ENCODE assay signal across 8 cellular contexts in the genomic region with DNA sequence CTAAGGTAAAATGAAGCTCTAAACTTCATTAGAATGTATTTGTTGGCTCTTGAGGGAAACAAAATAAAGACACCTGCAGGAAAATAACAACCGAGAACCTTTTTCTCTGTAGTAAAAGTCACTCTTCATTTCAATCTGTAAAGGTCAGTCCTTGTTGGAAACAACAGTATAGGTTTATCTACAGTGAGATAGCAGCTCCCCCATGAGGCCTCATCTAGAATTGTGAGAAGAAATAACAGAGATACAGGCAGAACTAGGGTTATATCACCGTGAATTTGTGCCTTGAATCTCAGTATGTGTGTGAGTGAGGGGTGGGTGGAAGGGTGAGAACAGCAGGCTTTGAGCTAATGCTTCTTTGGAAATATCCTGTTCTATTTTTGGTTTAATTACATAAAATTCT.
DNase-seq lines count a peak whose midpoint lies in the region; ATAC-seq and TF ChIP-seq lines count a peak whose summit lies in the region.

No MANE protein-coding gene starts in this region.

- peak; percentile 25; the same call in 1 of the 2 replicates for TF ChIP-seq CTCF in GM12874 (IDR thresholded peaks at IDR 0.05; ENCODE audit: insufficient read depth, low read depth, low read length)
- TF ChIP-seq CTCF in OCI-LY3 (IDR thresholded peaks at IDR 0.05; ENCODE audit: low read depth, low read length): peak; percentile 63

- H3K4me1 ChIP-seq in OCI-LY3 (ENCODE audit: low read length): no peaks in the 10 kb centered on the region

- H3K27me3 ChIP-seq in OCI-LY3 (ENCODE audit: low read depth, low read length): no peaks in the 10 kb centered on the region

- no peak for ATAC-seq in HG02870 (IDR thresholded peaks at IDR 0.05; ENCODE audit: unreplicated experiment)

- CTCF ChIA-PET in HEK293T (lab: Yijun Ruan, JAX): interaction anchor here (1.1 kb wide), 1 partner anchor 59 kb away, joined by 4 read pairs; no protein-coding TSS in a partner anchor

- H2AFZ ChIP-seq in OCI-LY3 (ENCODE audit: low read depth, low read length): no peak overlapping the region

- no peaks in the 10 kb centered on the region for H3K36me3 ChIP-seq in OCI-LY3 (replicated peaks; ENCODE audit: low read depth, low read length)

- H3K9me3 ChIP-seq in OCI-LY3 (ENCODE audit: insufficient read depth, low read length): no peaks in the 10 kb centered on the region

- H3K27ac ChIP-seq in OCI-LY3 (ENCODE audit: low read length): no peak overlapping the region

- H3K4me3 ChIP-seq in OCI-LY3 (ENCODE audit: low read length): no peak overlapping the region

- H3K4me2 ChIP-seq in OCI-LY3 (ENCODE audit: low read length): 0 out of 2 replicates have a peak overlapping the region, but pooled peaks have one; percentile 8

- H3K9ac ChIP-seq in OCI-LY3 (ENCODE audit: low read length): no peak overlapping the region

- H4K20me1 ChIP-seq in OCI-LY3 (ENCODE audit: insufficient read depth, low read length): no peaks in the 10 kb centered on the region

- no peaks in the 10 kb centered on the region for H3K79me2 ChIP-seq in OCI-LY3 (ENCODE audit: low read length)

- DNase-seq in HEK293T (ENCODE audit: extremely low spot score) (peak; percentile 32), iris pigment epithelial cell (ENCODE audit: low read depth) (peak; percentile 1), NCI-H2081 treated with DMSO at 0.1 percent for 48 hours (lab: John Stamatoyannopoulos, UW) (no peak), mucosa of gallbladder (ENCODE audit: low spot score) (no peak), NCI-H2171 (lab: John Stamatoyannopoulos, UW) (no peak)

- POLR2A ChIA-PET in HEK293T (lab: Yijun Ruan, JAX): no interaction called here

TF ChIP-seq in HEK293T, 16 proteins besides CTCF, POLR2A, EP300 and RAD21:
- no peak for TF ChIP-seq FOXK2 (IDR thresholded peaks at IDR 0.05)
- no peak for TF ChIP-seq SP1 (IDR thresholded peaks at IDR 0.05)
- TF ChIP-seq, protein P1, sequence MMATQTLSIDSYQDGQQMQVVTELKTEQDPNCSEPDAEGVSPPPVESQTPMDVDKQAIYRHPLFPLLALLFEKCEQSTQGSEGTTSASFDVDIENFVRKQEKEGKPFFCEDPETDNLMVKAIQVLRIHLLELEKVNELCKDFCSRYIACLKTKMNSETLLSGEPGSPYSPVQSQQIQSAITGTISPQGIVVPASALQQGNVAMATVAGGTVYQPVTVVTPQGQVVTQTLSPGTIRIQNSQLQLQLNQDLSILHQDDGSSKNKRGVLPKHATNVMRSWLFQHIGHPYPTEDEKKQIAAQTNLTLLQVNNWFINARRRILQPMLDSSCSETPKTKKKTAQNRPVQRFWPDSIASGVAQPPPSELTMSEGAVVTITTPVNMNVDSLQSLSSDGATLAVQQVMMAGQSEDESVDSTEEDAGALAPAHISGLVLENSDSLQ (IDR thresholded peaks at IDR 0.05): no peak
- TF ChIP-seq BHLHE40 (IDR thresholded peaks at IDR 0.05; ENCODE audit: borderline replicate concordance): no peak
- TF ChIP-seq ARNT (IDR thresholded peaks at IDR 0.05): no peak
- TF ChIP-seq CTBP1 (IDR thresholded peaks at IDR 0.05; ENCODE audit: borderline replicate concordance): no peak
- TF ChIP-seq ELF4 (IDR thresholded peaks at IDR 0.05): no peak
- TF ChIP-seq FOXA1 (IDR thresholded peaks at IDR 0.05): no peak
- no peak for TF ChIP-seq TARDBP (IDR thresholded peaks at IDR 0.05)
- TF ChIP-seq ZNF384 (IDR thresholded peaks at IDR 0.05): no peak
- no peak for TF ChIP-seq FOXM1 (IDR thresholded peaks at IDR 0.05; ENCODE audit: borderline replicate concordance)
- TF ChIP-seq NFRKB (IDR thresholded peaks at IDR 0.05): no peak
- no peak for TF ChIP-seq L3MBTL2 (conservative IDR thresholded peaks at IDR 0.05)
- TF ChIP-seq SUZ12 (IDR thresholded peaks at IDR 0.05): no peak
- TF ChIP-seq HDGF (IDR thresholded peaks at IDR 0.05; ENCODE audit: borderline replicate concordance): no peak
- TF ChIP-seq LEF1 (IDR thresholded peaks at IDR 0.05; ENCODE audit: borderline replicate concordance): no peak

Comparison
In these comparisons a context has a peak if more than half of its experiments do, and no peak if none do; other contexts are left out.
1. DNase-seq: peak in HEK293T (single experiment) and iris pigment epithelial cell (single experiment); none in NCI-H2081 treated with DMSO at 0.1 percent for 48 hours (single experiment), mucosa of gallbladder (single experiment) and NCI-H2171 (single experiment).